In the genomic region with DNA sequence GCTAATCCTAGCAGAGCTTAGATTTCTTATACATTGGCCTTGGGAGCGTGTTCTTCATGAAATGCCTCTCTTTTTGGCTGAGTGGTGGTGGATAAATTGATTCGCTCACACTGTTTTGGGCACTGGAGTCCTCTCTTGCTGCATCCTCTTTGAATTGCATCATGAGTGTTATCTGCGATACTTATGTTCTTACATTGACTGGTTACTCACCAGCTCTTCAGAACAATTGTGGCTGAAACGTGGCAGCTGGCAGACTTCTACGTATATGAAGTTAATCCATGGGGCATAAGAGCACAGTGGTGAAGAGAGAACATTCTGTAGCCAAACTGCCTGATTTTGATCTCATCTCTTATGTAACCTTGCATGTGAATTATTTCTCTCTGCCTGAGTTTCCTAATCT, we compare ENCODE assay signal across 1 cellular context.
TF ChIP-seq lines count a peak whose summit lies in the region.

No MANE protein-coding gene starts in this region.

TF ChIP-seq in GM12878, 131 proteins besides CTCF, POLR2A, EP300 and RAD21 (continued from another document):
- no peak for TF ChIP-seq HSF1 (IDR thresholded peaks at IDR 0.05; ENCODE audit: low read depth, low read length)
